1 cellular context compared by ENCODE assay signal in the genomic region with DNA sequence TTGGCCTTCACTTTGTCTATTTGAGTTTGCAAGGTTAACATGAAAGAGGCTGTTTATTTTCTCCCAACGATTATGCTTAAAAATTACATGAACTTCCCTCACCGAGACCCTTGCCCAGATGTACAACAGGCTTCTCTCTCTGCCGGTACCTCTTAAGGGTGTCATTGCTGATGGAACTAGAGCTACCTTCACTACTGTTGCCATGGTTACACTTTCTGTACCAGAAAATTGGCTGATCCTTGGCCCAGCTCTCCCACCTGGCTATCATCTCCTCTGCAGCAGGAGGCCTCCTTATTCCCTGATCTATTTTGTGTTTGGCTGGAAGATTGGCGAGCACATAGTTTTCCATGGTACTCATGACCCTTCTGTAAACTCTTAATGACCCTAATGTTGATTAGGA.
TF ChIP-seq lines count a peak whose summit lies in the region.

No MANE protein-coding gene starts in this region.

TF ChIP-seq in HepG2, 621 proteins besides CTCF, POLR2A, EP300 and RAD21:
- TF ChIP-seq ZNF296 (CRISPR knock-in tag; conservative IDR thresholded peaks at IDR 0.05) (no peak), RFX3 (CRISPR knock-in tag; IDR thresholded peaks at IDR 0.05) (0 out of 2 replicates have a peak, but pooled peaks have one; percentile 22), MTF2 (CRISPR knock-in tag; IDR thresholded peaks at IDR 0.05; ENCODE audit: borderline replicate concordance) (no peak), ZBTB44 (CRISPR knock-in tag; IDR thresholded peaks at IDR 0.05) (no peak), ZNF329 (CRISPR knock-in tag; IDR thresholded peaks at IDR 0.05; ENCODE audit: low read depth) (no peak), RFX1 (IDR thresholded peaks at IDR 0.05) (peak; percentile 51; the same call in 1 of the 2 replicates), ZNF205 (CRISPR knock-in tag; IDR thresholded peaks at IDR 0.05) (no peak), DMAP1 (CRISPR knock-in tag; IDR thresholded peaks at IDR 0.05) (no peak)
